Comparison of ENCODE assay signal across 13 cellular contexts in genomic region chr3:172676208-172676920, GRCh38. TPM values are rescaled to one million over a fixed set of nuclear protein-coding genes. Genes with fewer than 3 reads are reported as not detected.
DNase-seq lines count a peak whose midpoint lies in the region; ATAC-seq, FAIRE-seq and TF ChIP-seq lines count a peak whose summit lies in the region.
"Had no signal": no experiment of that assay in that cellular context is flagged by ENCODE, and none has a peak within 500 bp of the region (broad histone marks: within the 10 kb centered on the region; RNA-seq: fewer than 3 reads in every experiment).

No MANE protein-coding gene starts in this region.

- no peaks in the 10 kb centered on the region for H4K20me1 ChIP-seq in PC-9 (ENCODE audit: insufficient read depth)
- H4K20me1 ChIP-seq in HepG2 (ENCODE audit: insufficient read depth, low read length): peaks cover 4% of the 10 kb centered on the region; the same call in 1 of the 2 replicates

- H3K27ac Mint-ChIP-seq in Calu3 (ENCODE audit: unreplicated experiment): no peak overlapping the region
- H3K27ac Mint-ChIP-seq: activated CD4-positive, alpha-beta memory T cell treated with anti-CD3 and anti-CD28 coated beads for 36 hours had no signal

- TF ChIP-seq POLR2A in esophagus squamous epithelium (IDR thresholded peaks at IDR 0.05) (no peak), HepG2 (IDR thresholded peaks at IDR 0.05; ENCODE audit: insufficient read depth in 1 of 2, low read depth in 2 of 2, low read length in 2 of 2) (no peak)

- H3F3A ChIP-seq in PC-9 (ENCODE audit: insufficient read depth, low read depth): peaks cover 18% of the 10 kb centered on the region; the same call in 1 of the 2 replicates

- H3K9me2 ChIP-seq in PC-9 (ENCODE audit: insufficient read depth): no peaks in the 10 kb centered on the region

- H3K9me3 ChIP-seq in PC-9 (ENCODE audit: insufficient read depth, low read depth) (no peaks in the 10 kb centered on the region), esophagus squamous epithelium (no peaks in the 10 kb centered on the region), mesodermal cell (ENCODE audit: control insufficient read depth, low read length) (no peaks in the 10 kb centered on the region), HepG2 (ENCODE audit: low read length) (no peaks in the 10 kb centered on the region)

- FAIRE-seq in HepG2 (lab: Jason Lieb, UNC): no peak
- FAIRE-seq: colon had no signal

- H3K27me3 ChIP-seq in PC-9 (ENCODE audit: insufficient read depth, low read depth): no peaks in the 10 kb centered on the region
- H3K27me3 ChIP-seq in esophagus squamous epithelium: no peaks in the 10 kb centered on the region
- no peaks in the 10 kb centered on the region for H3K27me3 ChIP-seq in HepG2 (ENCODE audit: control insufficient read depth in 1 of 2, insufficient read depth in 2 of 2, low read length in 2 of 2)

- POLR2A ChIA-PET in PC-9 (lab: Charles Lee; ENCODE audit: unreplicated experiment) (interaction anchor here (0.6 kb wide), 1 partner anchor 76 kb away, joined by 3 read pairs; no protein-coding TSS in a partner anchor), HepG2 (lab: Yijun Ruan, JAX) (no interaction called here)

- TF ChIP-seq RAD21 in HepG2 (CRISPR knock-in tag; IDR thresholded peaks at IDR 0.05): no peak

- H2AFZ ChIP-seq in PC-9 (no peak overlapping the region), HepG2 (ENCODE audit: low read length) (no peak overlapping the region)

- TF ChIP-seq EP300 in HepG2 (IDR thresholded peaks at IDR 0.05; ENCODE audit: low read depth in 2 of 2, low read length in 2 of 2) (no peak), HepG2 (CRISPR knock-in tag; IDR thresholded peaks at IDR 0.05; ENCODE audit: borderline replicate concordance) (no peak)

- peaks cover 58% of the 10 kb centered on the region for H3K4me1 Mint-ChIP-seq in Calu3 (ENCODE audit: low read depth, unreplicated experiment)

- ATAC-seq in GM18909 (IDR thresholded peaks at IDR 0.05; ENCODE audit: poor library complexity, unreplicated experiment): no peak
- ATAC-seq in HepG2: no peak

- H3K36me3 ChIP-seq in PC-9 (ENCODE audit: low read depth) (no peaks in the 10 kb centered on the region), esophagus squamous epithelium (no peaks in the 10 kb centered on the region), mesodermal cell (ENCODE audit: control insufficient read depth, insufficient read depth, low read length) (no peaks in the 10 kb centered on the region), HepG2 (replicated peaks in 1 of 2; ENCODE audit: control insufficient read depth in 1 of 2, insufficient read depth in 2 of 2, low read length in 2 of 2) (no peaks in the 10 kb centered on the region)

- BruUV-seq in PC-9 (replicated peaks; lab: Mats Ljungman, UMichigan): no TSS peak
- BruUV-seq in Calu3 (replicated peaks; lab: Mats Ljungman, UMichigan): no TSS peak
- BruUV-seq in HepG2 (replicated peaks; lab: Mats Ljungman, UMichigan): no TSS peak

- H3K9me3 Mint-ChIP-seq in Calu3 (ENCODE audit: low read depth, unreplicated experiment): peaks cover 5% of the 10 kb centered on the region
- H3K9me3 Mint-ChIP-seq: activated CD4-positive, alpha-beta memory T cell treated with anti-CD3 and anti-CD28 coated beads for 36 hours had no signal

- H3K27ac ChIP-seq in PC-9: peak overlapping the region; percentile 21; the same call in 1 of the 2 replicates
- H3K27ac ChIP-seq in esophagus squamous epithelium: peak overlapping the region in 3 of 4 donors; percentile 23 to 60 (median 51)
- peak overlapping the region; percentile 69 for H3K27ac ChIP-seq in mesodermal cell (ENCODE audit: low read depth, low read length, severe bottlenecking)
- H3K27ac ChIP-seq in HepG2 (ENCODE audit: extremely low read length, insufficient read depth, low read length): no peak overlapping the region

- H3K4me2 ChIP-seq in PC-9 (no peak overlapping the region), HepG2 (ENCODE audit: low read depth, low read length) (no peak overlapping the region)

- H3K27me3 Mint-ChIP-seq in Calu3 (ENCODE audit: unreplicated experiment): no peaks in the 10 kb centered on the region
- H3K27me3 Mint-ChIP-seq: activated CD4-positive, alpha-beta memory T cell treated with anti-CD3 and anti-CD28 coated beads for 36 hours had no signal

- TF ChIP-seq CTCF in PC-9 (conservative IDR thresholded peaks at IDR 0.05) (no peak), esophagus squamous epithelium (IDR thresholded peaks at IDR 0.05) (no peak), Calu3 (IDR thresholded peaks at IDR 0.05; ENCODE audit: unreplicated experiment) (no peak), HepG2 (CRISPR knock-in tag; IDR thresholded peaks at IDR 0.05) (no peak)

- H3K4me3 ChIP-seq in PC-9 (no peak overlapping the region), esophagus squamous epithelium (no peak overlapping the region), mesodermal cell (ENCODE audit: extremely low read depth, insufficient read depth, low read length, poor library complexity, severe bottlenecking) (no peak overlapping the region), HepG2 (replicated peaks in 1 of 3; ENCODE audit: insufficient read depth in 1 of 3, low read depth in 2 of 3, low read length in 3 of 3) (no peak overlapping the region)

- in situ Hi-C loops in HepG2 (cut with HindIII; ENCODE audit: extremely low pct_ligation_motif_present, low pct_unique_long_range_greater_than_20kb): no loop called here

- no peak overlapping the region for H3K4me3 Mint-ChIP-seq in Calu3 (ENCODE audit: low read depth, unreplicated experiment)
- H3K4me3 Mint-ChIP-seq: activated CD4-positive, alpha-beta memory T cell treated with anti-CD3 and anti-CD28 coated beads for 36 hours had no signal

- intact Hi-C loops in PC-9 (cut with micrococcal nuclease; ENCODE audit: unreplicated experiment) (no loop called here), esophagus squamous epithelium (cut with DNase I) (loop anchor here (5.0 kb wide), 1 partner anchor 71 kb away; no protein-coding TSS in a partner anchor), Calu3 (cut with micrococcal nuclease; ENCODE audit: unreplicated experiment) (no loop called here), HepG2 (cut with micrococcal nuclease; ENCODE audit: unreplicated experiment) (no loop called here)

- CTCF ChIA-PET in PC-9 (lab: Charles Lee) (interaction anchor here (0.6 to 1.5 kb wide), 5 partner anchors 10 to 74 kb away, joined by 3 to 5 read pairs (median 3); no protein-coding TSS in a partner anchor), Calu3 (lab: Charles Lee) (interaction anchor here (1.0 to 1.4 kb wide), 3 partner anchors 10 to 74 kb away, joined by 3 to 4 read pairs (median 3); partner anchors contain the start of genes ECT2 and NCEH1), HepG2 (lab: Yijun Ruan, JAX; ENCODE audit: low intra/inter-chr PET ratio, low total read pairs) (interaction anchor here (1.2 to 2.1 kb wide), 2 partner anchors 35 to 74 kb away, joined by 4 to 8 read pairs; partner anchors contain the start of genes ECT2 and NCEH1)

- DNase-seq in ELF-1 (ENCODE audit: low read depth, low spot score) (peak; percentile 30), PC-9 (peak in 1 of 2 experiments; percentile 17), esophagus squamous epithelium (lab: John Stamatoyannopoulos, UW) (no peak), Calu3 (no peak), DMS114 treated with DMSO at 0.1 percent for 48 hours (lab: John Stamatoyannopoulos, UW; ENCODE audit: unreplicated experiment) (no peak), HepG2 (ENCODE audit: low spot score) (no peak)
- DNase-seq: activated CD4-positive, alpha-beta memory T cell treated with anti-CD3 and anti-CD28 coated beads for 36 hours; amniotic stem cell; kidney; NCI-H187 treated with DMSO at 0.1 percent for 48 hours had no signal

- H3K79me2 ChIP-seq in PC-9 (ENCODE audit: low read depth): peaks cover 89% of the 10 kb centered on the region
- peaks cover 2% of the 10 kb centered on the region for H3K79me2 ChIP-seq in HepG2 (ENCODE audit: insufficient read depth, low read length)

- no peak overlapping the region for H3K9ac ChIP-seq in HepG2 (ENCODE audit: insufficient read depth, low read depth, low read length)

- H3K4me1 ChIP-seq in PC-9 (replicated peaks; ENCODE audit: insufficient read depth): peaks cover 34% of the 10 kb centered on the region
- H3K4me1 ChIP-seq in esophagus squamous epithelium: peaks cover 14 to 61% (median 23%) of the 10 kb centered on the region in 3 donors
- peaks cover 11% of the 10 kb centered on the region for H3K4me1 ChIP-seq in mesodermal cell (ENCODE audit: control insufficient read depth, insufficient read depth, low read length, poor library complexity, severe bottlenecking)
- peaks cover 5% of the 10 kb centered on the region; the same call in 1 of the 2 replicates for H3K4me1 ChIP-seq in HepG2 (ENCODE audit: insufficient read depth, low read length)

- 81 to 85% methylated on average over 21 of the region's 21 CpGs for WGBS in esophagus squamous epithelium, 2 donors
- WGBS in mesodermal cell (ENCODE audit: insufficient coverage in 2 of 2), 2 experiments: 92 to 95% methylated on average over 15 to 19 of the region's 21 CpGs
- WGBS in HepG2 (ENCODE audit: low lambda C conversion rate): 95% methylated on average over 21 of the region's 21 CpGs

- peaks cover 6% of the 10 kb centered on the region for H3K36me3 Mint-ChIP-seq in Calu3 (ENCODE audit: insufficient read depth, unreplicated experiment)
- H3K36me3 Mint-ChIP-seq: activated CD4-positive, alpha-beta memory T cell treated with anti-CD3 and anti-CD28 coated beads for 36 hours had no signal

RNA-seq across cellular contexts. Expression of gene NCEH1, which starts 34.5 kb away (rescaled TPM):
- total RNA-seq in PC-9 (2021) (39.6 and 43.5 TPM in 2 replicates), esophagus squamous epithelium (1 to 10 TPM; 2.2 to 9.1 (median 5.0) TPM), Calu3 (2022) (159 and 163 TPM in 2 replicates), HepG2 (2016; rRNA removed; fragmentation: Illumina TruSeq; extraction: Trizol) (7.9 and 12.9 TPM in 2 replicates)
- 3.9 TPM for polyA plus RNA-seq in mesodermal cell (2013, experiment 1 of 2)
- polyA plus RNA-seq in mesodermal cell (2013, experiment 2 of 2): 3.7 TPM
- 1.1 and 1.2 TPM in 2 replicates for total RNA-seq in HepG2 (2016; cell fraction: cytosol; rRNA removed; fragmentation: Illumina TruSeq; extraction: Trizol; ENCODE audit: low read depth)
- 9.2 and 11.9 TPM in 2 replicates for total RNA-seq in HepG2 (2016; cell fraction: insoluble cytoplasmic fraction; rRNA removed; fragmentation: Illumina TruSeq; extraction: Trizol)
- 2.6 and 2.7 TPM in 2 replicates for total RNA-seq in HepG2 (2016; cell fraction: membrane; rRNA removed; fragmentation: Illumina TruSeq; extraction: Trizol)
- 13.8 and 15.3 TPM in 2 replicates for total RNA-seq in HepG2 (2016; cell fraction: nucleus; rRNA removed; fragmentation: Illumina TruSeq; extraction: Trizol)
- 17.9 and 21.4 TPM in 2 replicates for polyA plus RNA-seq in HepG2 (2011; rRNA removed)
- 14.9 and 17.6 TPM in 2 replicates for polyA plus RNA-seq in HepG2 (2011; cell fraction: cytosol; rRNA removed)
- 6.9 and 7.5 TPM in 2 replicates for polyA plus RNA-seq in HepG2 (2011; cell fraction: nucleus; rRNA removed)
- 22.9 and 30.2 TPM in 2 replicates for polyA plus RNA-seq in HepG2 (2012)
- polyA plus RNA-seq in HepG2 (2016; cell fraction: cytosol; fragmentation: Illumina TruSeq; extraction: Trizol; ENCODE audit: low read depth): 0.27 and 0.40 TPM in 2 replicates
- polyA plus RNA-seq in HepG2 (2016; cell fraction: insoluble cytoplasmic fraction; fragmentation: Illumina TruSeq; extraction: Trizol; ENCODE audit: low read depth): 6.4 and 7.2 TPM in 2 replicates
- polyA plus RNA-seq in HepG2 (2016; cell fraction: membrane; fragmentation: Illumina TruSeq; extraction: Trizol; ENCODE audit: low read depth): 1.1 and 1.2 TPM in 2 replicates
- 16.8 and 17.4 TPM in 2 replicates for polyA plus RNA-seq in HepG2 (2016; cell fraction: nucleus; fragmentation: Illumina TruSeq; extraction: Trizol; ENCODE audit: insufficient read depth, low read depth)
- polyA minus RNA-seq in HepG2 (2011; rRNA and poly(A)+ RNA removed; ENCODE audit: low replicate concordance): 52.9 and 64.7 TPM in 2 replicates
- 42.9 and 44.0 TPM in 2 replicates for polyA minus RNA-seq in HepG2 (2011; cell fraction: cytosol; rRNA and poly(A)+ RNA removed)
- polyA minus RNA-seq in HepG2 (2011; cell fraction: nucleus; rRNA and poly(A)+ RNA removed): 18.9 and 21.8 TPM in 2 replicates
